In the genomic region with DNA sequence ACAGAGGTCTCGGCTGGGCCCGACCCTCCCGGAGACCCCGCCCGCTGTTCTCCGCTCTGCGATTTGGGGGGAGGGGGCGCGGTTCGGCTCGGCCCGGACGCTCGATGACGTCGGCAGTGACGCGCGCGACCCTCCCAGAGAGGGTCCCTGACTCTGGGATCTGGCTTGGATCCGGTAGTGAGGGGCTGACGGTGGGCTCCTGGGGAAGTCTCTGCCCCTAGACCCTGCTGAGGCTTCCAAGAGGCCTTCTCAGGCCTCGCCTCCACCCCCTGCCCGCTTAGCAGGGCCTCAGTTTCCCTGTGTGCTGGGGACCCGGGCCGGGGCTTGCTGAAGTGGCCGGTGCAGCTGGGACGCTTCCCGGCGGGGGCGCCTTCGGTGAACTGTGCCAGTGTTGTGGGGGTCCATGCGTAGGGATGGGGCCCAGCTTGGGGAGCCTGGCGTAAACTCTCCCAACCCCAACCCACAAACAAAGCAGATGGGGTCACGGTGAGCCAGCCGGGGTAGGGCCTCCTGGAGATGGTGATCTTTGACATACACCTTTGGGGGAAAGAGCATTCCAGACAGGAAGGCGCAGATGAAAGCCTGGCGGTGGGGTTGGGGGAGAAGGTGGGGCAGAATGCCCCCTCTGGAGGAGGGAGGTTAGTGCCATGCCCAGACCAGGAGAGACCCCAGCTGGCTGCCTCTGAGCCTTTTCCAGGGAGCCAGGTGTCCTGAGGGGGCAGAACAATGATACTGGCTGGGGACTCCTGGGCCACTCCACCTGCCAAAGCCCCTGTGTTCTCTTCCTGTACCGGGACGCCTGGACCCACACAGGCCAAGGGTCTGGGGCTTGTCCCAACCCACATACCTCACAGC, we compare ENCODE assay signal across 11 cellular contexts. TPM values are rescaled to one million over a fixed set of nuclear protein-coding genes. Genes with fewer than 3 reads are reported as not detected.
DNase-seq lines count a peak whose midpoint lies in the region; ATAC-seq and TF ChIP-seq lines count a peak whose summit lies in the region.
"Had no signal": no experiment of that assay in that cellular context is flagged by ENCODE, and none has a peak within 500 bp of the region (broad histone marks: within the 10 kb centered on the region; RNA-seq: fewer than 3 reads in every experiment).

No MANE protein-coding gene starts in this region.

- TF ChIP-seq CTCF in C4-2B (conservative IDR thresholded peaks at IDR 0.05) (no peak), mesothelial cell of epicardium (IDR thresholded peaks at IDR 0.05; ENCODE audit: unreplicated experiment) (no peak)

- H3K27me3 ChIP-seq in HUES48 (ENCODE audit: control insufficient read depth, insufficient read depth, low read length), result no peaks in the 10 kb centered on the region

- no peak for ATAC-seq in GM21526 (IDR thresholded peaks at IDR 0.05; ENCODE audit: low FRiP score, unreplicated experiment)

- DNase-seq in caudate nucleus (lab: John Stamatoyannopoulos, UW), result no peak
- peak in 1 of 2 experiments; percentile 56 for DNase-seq in mesothelial cell of epicardium (ENCODE audit: low spot score in 2 of 2, unreplicated experiment in 2 of 2)
- no peak for DNase-seq in HUDEP-2 (lab: John Stamatoyannopoulos, UW; ENCODE audit: unreplicated experiment in 76 of 76)
- no peak for DNase-seq in Kasumi-1 (lab: John Stamatoyannopoulos, UW)
- no peak for DNase-seq in ureter (ENCODE audit: low spot score)
- DNase-seq: activated CD8-positive, alpha-beta memory T cell treated with anti-CD3 and anti-CD28 coated beads for 24 hours; NCI-H2029 had no signal

- H3K27me3 Mint-ChIP-seq in mesothelial cell of epicardium (ENCODE audit: low read depth), result peaks cover 4% of the 10 kb centered on the region

- H3K9me3 ChIP-seq in HUES48 (ENCODE audit: control insufficient read depth, insufficient read depth, low read length), result no peaks in the 10 kb centered on the region
- H3K9me3 ChIP-seq: right lobe of liver had no signal

- peaks cover 14% of the 10 kb centered on the region for H3K4me1 ChIP-seq in HUES48 (ENCODE audit: control insufficient read depth, insufficient read depth, low read length)
- H3K4me1 ChIP-seq: right lobe of liver had no signal

- peak overlapping the region; percentile 80 for H3K9ac ChIP-seq in HUES48 (ENCODE audit: low read depth, low read length)

- H3K4me3 Mint-ChIP-seq in mesothelial cell of epicardium, result peak overlapping the region; percentile 88

- H3K36me3 ChIP-seq in HUES48 (ENCODE audit: control insufficient read depth, insufficient read depth, low read length), result peaks cover 32% of the 10 kb centered on the region
- H3K36me3 ChIP-seq: right lobe of liver had no signal

- peak overlapping the region; percentile 95 for H3K27ac Mint-ChIP-seq in mesothelial cell of epicardium

- peaks cover 20% of the 10 kb centered on the region for H3K4me1 Mint-ChIP-seq in mesothelial cell of epicardium

- H3K27ac ChIP-seq in C4-2B, result peak overlapping the region; percentile 43
- H3K27ac ChIP-seq in HUES48 (ENCODE audit: low read depth, low read length), result peak overlapping the region; percentile 73
- H3K27ac ChIP-seq in caudate nucleus (ENCODE audit: low read depth, low read length), result peak overlapping the region; percentile 58
- H3K27ac ChIP-seq: right lobe of liver had no signal

- H3K9me3 Mint-ChIP-seq in mesothelial cell of epicardium, result no peaks in the 10 kb centered on the region

- H3K4me3 ChIP-seq in HUES48 (ENCODE audit: low read depth, low read length), result peak overlapping the region; percentile 73
- H3K4me3 ChIP-seq: right lobe of liver had no signal

- peaks cover 20% of the 10 kb centered on the region for H3K36me3 Mint-ChIP-seq in mesothelial cell of epicardium

RNA-seq across cellular contexts. Expression of a gene that starts 1.0 kb away (rescaled TPM):
- 294 to 314 TPM (median 300 TPM) in 3 replicates for total RNA-seq in mesothelial cell of epicardium
- total RNA-seq in ureter, result 3.3 TPM

RNA-seq across cellular contexts. Expression of a gene that starts 23.7 kb away (rescaled TPM):
- total RNA-seq in mesothelial cell of epicardium, result 57.5 to 65.7 TPM (median 58.8 TPM) in 3 replicates
- 78.5 TPM for total RNA-seq in ureter

RNA-seq across cellular contexts. Expression of a gene that starts 44.5 kb away (rescaled TPM):
- 35.5 to 42.5 TPM (median 39.2 TPM) in 3 replicates for total RNA-seq in mesothelial cell of epicardium
- 73.9 TPM for total RNA-seq in ureter

RNA-seq across cellular contexts. Expression of a gene that starts 49.7 kb away (rescaled TPM):
- total RNA-seq in mesothelial cell of epicardium (540 to 561 TPM (median 547 TPM) in 3 replicates), ureter (536 TPM)

RNA-seq across cellular contexts. Expression of a gene that starts 56.5 kb away (rescaled TPM):
- 120 to 128 TPM (median 122 TPM) in 3 replicates for total RNA-seq in mesothelial cell of epicardium
- total RNA-seq in ureter, result 150 TPM

Comparison
In these comparisons a context has a peak if more than half of its experiments do, and no peak if none do; other contexts are left out.
1. RNA of a gene that starts 1.0 kb away (total RNA-seq): 294 to 314 TPM in mesothelial cell of epicardium; 3.3 TPM in ureter (single experiment); every median in the first group is over 10 times any median in the second.
2. Peak in every context shown above with its lines, with median percentiles within 50 percentile points of each other: H3K27ac ChIP-seq.